In genomic region chr19:28632357-28633076, GRCh38 we compare ENCODE assay signal across 22 cellular contexts.
DNase-seq lines count a peak whose midpoint lies in the region; ATAC-seq and TF ChIP-seq lines count a peak whose summit lies in the region.
"Had no signal": no experiment of that assay in that cellular context is flagged by ENCODE, and none has a peak within 500 bp of the region (broad histone marks: within the 10 kb centered on the region; RNA-seq: fewer than 3 reads in every experiment).

No MANE protein-coding gene starts in this region.

- no peak overlapping the region for H4K8ac ChIP-seq in neuronal stem cell (ENCODE audit: low read depth, low read length)

- no peaks in the 10 kb centered on the region for H3K79me1 ChIP-seq in neuronal stem cell (ENCODE audit: low read depth, low read length)

- no peaks in the 10 kb centered on the region for H4K20me1 ChIP-seq in OCI-LY3 (ENCODE audit: insufficient read depth, low read length)

- ATAC-seq in CD8-positive, alpha-beta T cell: peak; percentile 42
- ATAC-seq in GM19438 (IDR thresholded peaks at IDR 0.05; ENCODE audit: low read depth, unreplicated experiment): peak; percentile 64
- ATAC-seq in HG02970 (IDR thresholded peaks at IDR 0.05; ENCODE audit: low FRiP score, unreplicated experiment): no peak
- no peak for ATAC-seq in GM18519 (IDR thresholded peaks at IDR 0.05; ENCODE audit: low FRiP score, unreplicated experiment)
- ATAC-seq: sciatic nerve had no signal

- POLR2A ChIA-PET in CD8-positive, alpha-beta T cell (lab: Charles Lee): interaction anchor here (0.5 to 1.8 kb wide), 2 partner anchors 115 to 164 kb away, joined by 6 read pairs; no protein-coding TSS in a partner anchor

- H3K9me3 Mint-ChIP-seq in CD8-positive, alpha-beta T cell: peaks cover 9% of the 10 kb centered on the region

- no peak overlapping the region for H3K14ac ChIP-seq in neuronal stem cell (ENCODE audit: low read length)

- no peaks in the 10 kb centered on the region for H3K36me3 ChIP-seq in CD8-positive, alpha-beta T cell (ENCODE audit: insufficient read depth, low read length)
- H3K36me3 ChIP-seq in OCI-LY3 (replicated peaks; ENCODE audit: low read depth, low read length) (peaks cover 4% of the 10 kb centered on the region), neuronal stem cell (replicated peaks in 1 of 2; ENCODE audit: control insufficient read depth in 2 of 2, insufficient read depth in 2 of 2, low read length in 2 of 2) (no peaks in the 10 kb centered on the region)
- H3K36me3 ChIP-seq: left lung, thyroid gland had no signal

- H3K23ac ChIP-seq in neuronal stem cell (ENCODE audit: low read depth, low read length, poor library complexity): no peak overlapping the region

- H3K27ac ChIP-seq in CD8-positive, alpha-beta T cell (ENCODE audit: low read depth, low read length): no peak overlapping the region
- H3K27ac ChIP-seq in OCI-LY3 (ENCODE audit: low read length) (peak overlapping the region; percentile 73), neuronal stem cell (replicated peaks; ENCODE audit: low read length) (no peak overlapping the region)
- H3K27ac ChIP-seq: left lung, parathyroid adenoma, thyroid gland had no signal

- CTCF ChIA-PET in CD8-positive, alpha-beta T cell (lab: Charles Lee): interaction anchor here (0.6 to 2.5 kb wide), 4 partner anchors 8 to 195 kb away, joined by 3 to 32 read pairs (median 10); no protein-coding TSS in a partner anchor

- peaks cover 12% of the 10 kb centered on the region for H3K4me1 ChIP-seq in CD8-positive, alpha-beta T cell (ENCODE audit: insufficient read depth, low read length)
- H3K4me1 ChIP-seq in OCI-LY3 (ENCODE audit: low read length): peaks cover 36% of the 10 kb centered on the region
- H3K4me1 ChIP-seq in neuronal stem cell (ENCODE audit: control insufficient read depth in 2 of 2, insufficient read depth in 1 of 2, low read depth in 1 of 2, low read length in 2 of 2): peaks cover 0 to 2% of the 10 kb centered on the region in 2 donors
- H3K4me1 ChIP-seq: left lung, parathyroid adenoma, thyroid gland had no signal

- peaks cover 21% of the 10 kb centered on the region for H3K4me1 Mint-ChIP-seq in CD8-positive, alpha-beta T cell (ENCODE audit: low read depth)

- H3K27me3 Mint-ChIP-seq in CD8-positive, alpha-beta T cell (ENCODE audit: low read depth): no peaks in the 10 kb centered on the region
- H3K27me3 Mint-ChIP-seq: CD4-positive, alpha-beta memory T cell; natural killer cell treated with Interleukin-12 subunit alpha and Interleukin-12 subunit beta and Interleukin-15 and Interleukin-18, amount 100 ng/mL, for 72 hours had no signal

- intact Hi-C loops in CD8-positive, alpha-beta T cell (cut with DNase I, micrococcal nuclease): loop anchor here (1.0 to 5.0 kb wide), 2 partner anchors 166 to 390 kb away; no protein-coding TSS in a partner anchor

- H3K27ac Mint-ChIP-seq in CD8-positive, alpha-beta T cell: no peak overlapping the region
- H3K27ac Mint-ChIP-seq: activated naive CD4-positive, alpha-beta T cell treated with anti-CD3 and anti-CD28 coated beads, Interleukin-2, amount 50 U/mL, for 72 hours; activated T-cell treated with anti-CD3 and anti-CD28 coated beads, Interleukin-2, amount 50 U/mL, for 72 hours; CD4-positive, alpha-beta memory T cell; natural killer cell treated with Interleukin-12 subunit alpha and Interleukin-12 subunit beta and Interleukin-15 and Interleukin-18, amount 100 ng/mL, for 72 hours; T-helper 2 cell treated with Interferon-gamma antibody and Interleukin-4, amounts not matched to agents 5 μg/mL and 100 μg/mL, for 36 hours had no signal

- no peaks in the 10 kb centered on the region for H3K36me3 Mint-ChIP-seq in CD8-positive, alpha-beta T cell
- H3K36me3 Mint-ChIP-seq: activated naive CD4-positive, alpha-beta T cell treated with anti-CD3 and anti-CD28 coated beads, Interleukin-2, amount 50 U/mL, for 72 hours; CD4-positive, alpha-beta memory T cell had no signal

- H3K79me2 ChIP-seq in OCI-LY3 (ENCODE audit: low read length): no peaks in the 10 kb centered on the region
- H3K79me2 ChIP-seq: parathyroid adenoma had no signal

- TF ChIP-seq CTCF in CD8-positive, alpha-beta T cell (IDR thresholded peaks at IDR 0.05): no peak
- peak; percentile 26; the same call in 1 of the 2 replicates for TF ChIP-seq CTCF in OCI-LY3 (IDR thresholded peaks at IDR 0.05; ENCODE audit: low read depth, low read length)

- H2AK5ac ChIP-seq in neuronal stem cell (ENCODE audit: low read depth, low read length): peak overlapping the region; percentile 54

- H3K4me2 ChIP-seq in OCI-LY3 (ENCODE audit: low read length): peak overlapping the region; percentile 32
- H3K4me2 ChIP-seq in neuronal stem cell (ENCODE audit: insufficient read depth, low read length, poor library complexity, severe bottlenecking): no peak overlapping the region

- H2AFZ ChIP-seq in OCI-LY3 (ENCODE audit: low read depth, low read length) (peak overlapping the region; percentile 69; the same call in 1 of the 2 replicates), neuronal stem cell (ENCODE audit: low read length) (no peak overlapping the region)
- H2AFZ ChIP-seq: parathyroid adenoma had no signal

- peak overlapping the region; percentile 43; the same call in 1 of the 2 replicates for H3K9ac ChIP-seq in OCI-LY3 (ENCODE audit: low read length)
- H3K9ac ChIP-seq in neuronal stem cell (ENCODE audit: low read depth, low read length, poor library complexity): no peak overlapping the region
- H3K9ac ChIP-seq: parathyroid adenoma had no signal

- no peak overlapping the region for H3K4me3 ChIP-seq in CD8-positive, alpha-beta T cell (ENCODE audit: low read depth, low read length)
- H3K4me3 ChIP-seq in OCI-LY3 (ENCODE audit: low read length): peak overlapping the region; percentile 13; the same call in 1 of the 2 replicates
- H3K4me3 ChIP-seq in neuronal stem cell (ENCODE audit: low read length in 2 of 2): no peak overlapping the region
- H3K4me3 ChIP-seq: left lung, thyroid gland had no signal

- no peak overlapping the region for H4K91ac ChIP-seq in neuronal stem cell (ENCODE audit: low read depth, low read length, poor library complexity)

- WGBS in neuronal stem cell (ENCODE audit: extremely low coverage in 2 of 2, insufficient read length in 2 of 2, insufficient replicate concordance in 1 of 2), 2 donors: no CpG with 5 or more reads among the region's 7 CpGs

- H2BK120ac ChIP-seq in neuronal stem cell (ENCODE audit: low read depth, low read length): no peak overlapping the region

- peak overlapping the region; percentile 35 for H2BK5ac ChIP-seq in neuronal stem cell (ENCODE audit: low read length)

- peak overlapping the region; percentile 62 for H3K18ac ChIP-seq in neuronal stem cell (ENCODE audit: low read length)

- H3K4me3 Mint-ChIP-seq in CD8-positive, alpha-beta T cell: no peak overlapping the region
- H3K4me3 Mint-ChIP-seq: activated T-cell treated with anti-CD3 and anti-CD28 coated beads, Interleukin-2, amount 50 U/mL, for 72 hours; CD4-positive, alpha-beta memory T cell; natural killer cell treated with Interleukin-12 subunit alpha and Interleukin-12 subunit beta and Interleukin-15 and Interleukin-18, amount 100 ng/mL, for 72 hours; T-helper 2 cell treated with Interferon-gamma antibody and Interleukin-4, amounts not matched to agents 5 μg/mL and 100 μg/mL, for 36 hours had no signal

- no peaks in the 10 kb centered on the region for H3K9me3 ChIP-seq in CD8-positive, alpha-beta T cell (ENCODE audit: low read length)
- H3K9me3 ChIP-seq in OCI-LY3 (ENCODE audit: insufficient read depth, low read length) (peaks cover 7% of the 10 kb centered on the region; the same call in 1 of the 2 replicates), neuronal stem cell (replicated peaks in 1 of 2; ENCODE audit: control insufficient read depth in 2 of 2, insufficient read depth in 1 of 2, low read depth in 1 of 2, low read length in 2 of 2) (no peaks in the 10 kb centered on the region)
- H3K9me3 ChIP-seq: thyroid gland had no signal

- H3K27me3 ChIP-seq in CD8-positive, alpha-beta T cell (ENCODE audit: insufficient read depth, low read length): no peaks in the 10 kb centered on the region
- H3K27me3 ChIP-seq in OCI-LY3 (ENCODE audit: low read depth, low read length) (no peaks in the 10 kb centered on the region), neuronal stem cell (ENCODE audit: control insufficient read depth in 3 of 3, insufficient read depth in 3 of 3, low read depth in 1 of 3, low read length in 3 of 3) (no peaks in the 10 kb centered on the region)
- H3K27me3 ChIP-seq: left lung, thyroid gland had no signal

- no peak for DNase-seq in CD8-positive, alpha-beta T cell
- DNase-seq in neuronal stem cell (ENCODE audit: low spot score) (no peak), T-helper 9 cell (no peak), iPS-NIHi11 (ENCODE audit: low spot score) (no peak)
- DNase-seq: activated T-cell treated with anti-CD3 and anti-CD28 coated beads, Interleukin-2, amount 50 U/mL, for 72 hours; CD4-positive, alpha-beta memory T cell; DMS79; glutamatergic neuron; KBM-7; NCI-H1930; NCI-H226; thyroid gland had no signal

- peak overlapping the region; percentile 45 for H3K4ac ChIP-seq in neuronal stem cell (ENCODE audit: low read length)

- no peak overlapping the region for H2BK15ac ChIP-seq in neuronal stem cell (ENCODE audit: low read length)

- no peak overlapping the region for H2BK12ac ChIP-seq in neuronal stem cell (ENCODE audit: low read length)

Comparison
In these comparisons a context has a peak if more than half of its experiments do, and no peak if none do; other contexts are left out.
1. ATAC-seq: peak in CD8-positive, alpha-beta T cell (single experiment) and GM19438 (single experiment); none in HG02970 (single experiment) and GM18519 (single experiment).